16 cellular contexts compared by ENCODE assay signal in genomic region chr10:132114953-132115520, GRCh38. TPM values are rescaled to one million over a fixed set of nuclear protein-coding genes. Genes with fewer than 3 reads are reported as not detected.
A peak's percentile ranks its signal among the peaks of the same experiment; 100 is the strongest.
DNase-seq lines count a peak whose midpoint lies in the region; ATAC-seq and TF ChIP-seq lines count a peak whose summit lies in the region.
"Had no signal": no experiment of that assay in that cellular context is flagged by ENCODE, and none has a peak within 500 bp of the region (broad histone marks: within the 10 kb centered on the region; RNA-seq: fewer than 3 reads in every experiment).

No MANE protein-coding gene starts in this region.

- H4K91ac ChIP-seq in neuronal stem cell (ENCODE audit: low read depth, low read length, poor library complexity): no peak overlapping the region

- H3K4ac ChIP-seq in neuronal stem cell (ENCODE audit: low read length): no peak overlapping the region

- H3K9me3 ChIP-seq in heart right ventricle: no peaks in the 10 kb centered on the region
- H3K9me3 ChIP-seq in right cardiac atrium (ENCODE audit: control insufficient read depth, low read length): no peaks in the 10 kb centered on the region
- no peaks in the 10 kb centered on the region for H3K9me3 ChIP-seq in neuronal stem cell (replicated peaks in 1 of 2; ENCODE audit: control insufficient read depth in 2 of 2, insufficient read depth in 1 of 2, low read depth in 1 of 2, low read length in 2 of 2)
- H3K9me3 ChIP-seq in upper lobe of right lung: no peaks in the 10 kb centered on the region
- H3K9me3 ChIP-seq: BLaER1 treated with 17β-estradiol and CSF1 and Interleukin-3, amounts not matched to agents 10 nM and 100 nM had no signal

- H2BK15ac ChIP-seq in neuronal stem cell (ENCODE audit: low read length): no peak overlapping the region

- H3K23ac ChIP-seq in neuronal stem cell (ENCODE audit: low read depth, low read length, poor library complexity): no peak overlapping the region

- in situ Hi-C loops in brain microvascular endothelial cell (cut with HindIII; ENCODE audit: low pct_ligation_motif_present, low sequenced_read_pairs): no loop called here

- WGBS in heart right ventricle, 2 donors: 94 to 95% methylated on average over 24 of the region's 24 CpGs
- 76% methylated on average over 24 of the region's 24 CpGs for WGBS in right cardiac atrium
- no CpG with 5 or more reads among the region's 24 CpGs for WGBS in neuronal stem cell (ENCODE audit: extremely low coverage in 2 of 2, insufficient read length in 2 of 2, insufficient replicate concordance in 1 of 2), 2 donors

- H3K27ac ChIP-seq in heart right ventricle (no peak overlapping the region), right cardiac atrium (ENCODE audit: low read length) (no peak overlapping the region), neuronal stem cell (replicated peaks; ENCODE audit: low read length) (no peak overlapping the region), upper lobe of right lung (no peak overlapping the region), brain microvascular endothelial cell (no peak overlapping the region)
- H3K27ac ChIP-seq: BLaER1 treated with 17β-estradiol and CSF1 and Interleukin-3, amounts not matched to agents 10 nM and 100 nM had no signal

- H4K8ac ChIP-seq in neuronal stem cell (ENCODE audit: low read depth, low read length): no peak overlapping the region

- H2AFZ ChIP-seq in neuronal stem cell (ENCODE audit: low read length): no peak overlapping the region

- H3K79me1 ChIP-seq in neuronal stem cell (ENCODE audit: low read depth, low read length): no peaks in the 10 kb centered on the region

- H2AK5ac ChIP-seq in neuronal stem cell (ENCODE audit: low read depth, low read length): peak overlapping the region; percentile 23

- no peak overlapping the region for H3K4me2 ChIP-seq in neuronal stem cell (ENCODE audit: insufficient read depth, low read length, poor library complexity, severe bottlenecking)
- H3K4me2 ChIP-seq: BLaER1 treated with 17β-estradiol and CSF1 and Interleukin-3, amounts not matched to agents 10 nM and 100 nM had no signal

- no peak overlapping the region for H3K14ac ChIP-seq in neuronal stem cell (ENCODE audit: low read length)

- no peak overlapping the region for H3K9ac ChIP-seq in neuronal stem cell (ENCODE audit: low read depth, low read length, poor library complexity)
- H3K9ac ChIP-seq: BLaER1 treated with 17β-estradiol and CSF1 and Interleukin-3, amounts not matched to agents 10 nM and 100 nM had no signal

- H3K4me1 ChIP-seq in heart right ventricle: peaks cover 0 to 5% (median 0%) of the 10 kb centered on the region in 9 donors
- no peaks in the 10 kb centered on the region for H3K4me1 ChIP-seq in right cardiac atrium (ENCODE audit: control insufficient read depth, insufficient read depth, low read length)
- peaks cover 0 to 3% of the 10 kb centered on the region in 2 donors for H3K4me1 ChIP-seq in neuronal stem cell (ENCODE audit: control insufficient read depth in 2 of 2, insufficient read depth in 1 of 2, low read depth in 1 of 2, low read length in 2 of 2)
- H3K4me1 ChIP-seq in upper lobe of right lung: no peaks in the 10 kb centered on the region

- ATAC-seq in left cardiac atrium (no peak), heart right ventricle (no peak), right cardiac atrium (peak in 1 of 2 donors; percentile 36), upper lobe of right lung (no peak)

- no peak overlapping the region for H2BK120ac ChIP-seq in neuronal stem cell (ENCODE audit: low read depth, low read length)

- H3K4me3 ChIP-seq in heart right ventricle: no peak overlapping the region
- no peak overlapping the region for H3K4me3 ChIP-seq in right cardiac atrium (ENCODE audit: low read length)
- H3K4me3 ChIP-seq in neuronal stem cell (ENCODE audit: low read length in 2 of 2): no peak overlapping the region
- H3K4me3 ChIP-seq in upper lobe of right lung: no peak overlapping the region
- no peak overlapping the region for H3K4me3 ChIP-seq in brain microvascular endothelial cell (ENCODE audit: low read depth, low read length)
- H3K4me3 ChIP-seq: BLaER1 treated with 17β-estradiol and CSF1 and Interleukin-3, amounts not matched to agents 10 nM and 100 nM had no signal

- H2BK5ac ChIP-seq in neuronal stem cell (ENCODE audit: low read length): no peak overlapping the region

- H2BK12ac ChIP-seq in neuronal stem cell (ENCODE audit: low read length): no peak overlapping the region

- DNase-seq in left cardiac atrium (peak; percentile 9), heart right ventricle (no peak), right cardiac atrium (peak in 2 of 3 donors; percentile 9 to 47), neuronal stem cell (ENCODE audit: low spot score) (no peak), upper lobe of right lung (peak; percentile 44), retina (no peak), brain microvascular endothelial cell (no peak)
- DNase-seq: DMS53, NCI-H1436, NCI-H1930, NCI-H226, NCI-H524, SIG-M5 had no signal

- H3K27me3 ChIP-seq in heart right ventricle: no peaks in the 10 kb centered on the region
- H3K27me3 ChIP-seq in right cardiac atrium (ENCODE audit: control insufficient read depth, insufficient read depth): no peaks in the 10 kb centered on the region
- H3K27me3 ChIP-seq in neuronal stem cell (ENCODE audit: control insufficient read depth in 3 of 3, insufficient read depth in 3 of 3, low read depth in 1 of 3, low read length in 3 of 3): peaks cover 0 to 32% (median 3%) of the 10 kb centered on the region in 3 experiments
- H3K27me3 ChIP-seq in upper lobe of right lung: no peaks in the 10 kb centered on the region
- no peaks in the 10 kb centered on the region for H3K27me3 ChIP-seq in brain microvascular endothelial cell (replicated peaks)
- H3K27me3 ChIP-seq: BLaER1 treated with 17β-estradiol and CSF1 and Interleukin-3, amounts not matched to agents 10 nM and 100 nM had no signal

- H3K18ac ChIP-seq in neuronal stem cell (ENCODE audit: low read length): peak overlapping the region; percentile 25

- H3K36me3 ChIP-seq in heart right ventricle (no peaks in the 10 kb centered on the region), neuronal stem cell (replicated peaks in 1 of 2; ENCODE audit: control insufficient read depth in 2 of 2, insufficient read depth in 2 of 2, low read length in 2 of 2) (no peaks in the 10 kb centered on the region), upper lobe of right lung (no peaks in the 10 kb centered on the region), brain microvascular endothelial cell (replicated peaks) (no peaks in the 10 kb centered on the region)
- H3K36me3 ChIP-seq: BLaER1 treated with 17β-estradiol and CSF1 and Interleukin-3, amounts not matched to agents 10 nM and 100 nM had no signal

- intact Hi-C loops in left cardiac atrium (cut with DNase I) (no loop called here), heart right ventricle (cut with DNase I) (no loop called here), right cardiac atrium (cut with DNase I) (loop anchor here in 1 of 4 donors (10.0 kb wide), 1 partner anchor 60 kb away; no protein-coding TSS in a partner anchor), upper lobe of right lung (cut with DNase I) (no loop called here)

- no peak for TF ChIP-seq CTCF in heart right ventricle (IDR thresholded peaks at IDR 0.05)
- TF ChIP-seq CTCF in upper lobe of right lung (IDR thresholded peaks at IDR 0.05): no peak
- TF ChIP-seq CTCF in brain microvascular endothelial cell (IDR thresholded peaks at IDR 0.05; ENCODE audit: low read depth, low read length, missing control alignments): no peak

RNA-seq across cellular contexts. Expression of gene JAKMIP3, which starts 49.3 kb away (rescaled TPM):
- 1 to 10 TPM in 1 of 2 donors, under 1 TPM in 1; 0.44 to 1.1 TPM for total RNA-seq in left cardiac atrium
- 1 to 10 TPM; 1.0 to 2.5 (median 1.8) TPM for total RNA-seq in heart right ventricle
- polyA plus RNA-seq in heart right ventricle: 1 to 10 TPM in 1 of 2 donors, under 1 TPM in 1; 0.04 to 2.7 TPM
- 1 to 10 TPM in 2 of 4 donors, under 1 TPM in 2; 0.39 to 1.6 (median 1.2) TPM for total RNA-seq in right cardiac atrium
- polyA plus RNA-seq in right cardiac atrium: 0.91 TPM
- 0.20 TPM for polyA plus RNA-seq in neuronal stem cell (2013, experiment 1 of 2)
- 0.22 TPM for polyA plus RNA-seq in neuronal stem cell (2013, experiment 2 of 2)
- 0.32 TPM for total RNA-seq in upper lobe of right lung
- total RNA-seq: RPMI7951 had no signal
- polyA plus RNA-seq: CD8-positive, alpha-beta memory T cell had no signal

Comparison
In these comparisons a context has a peak if more than half of its experiments do, and no peak if none do; other contexts are left out.
1. DNase-seq: peak in left cardiac atrium (single experiment), right cardiac atrium (2 of 3) and upper lobe of right lung (single experiment); none in heart right ventricle (0 of 2), neuronal stem cell (single experiment), retina (single experiment) and brain microvascular endothelial cell (single experiment).